21 cellular contexts compared by ENCODE assay signal in the genomic region with DNA sequence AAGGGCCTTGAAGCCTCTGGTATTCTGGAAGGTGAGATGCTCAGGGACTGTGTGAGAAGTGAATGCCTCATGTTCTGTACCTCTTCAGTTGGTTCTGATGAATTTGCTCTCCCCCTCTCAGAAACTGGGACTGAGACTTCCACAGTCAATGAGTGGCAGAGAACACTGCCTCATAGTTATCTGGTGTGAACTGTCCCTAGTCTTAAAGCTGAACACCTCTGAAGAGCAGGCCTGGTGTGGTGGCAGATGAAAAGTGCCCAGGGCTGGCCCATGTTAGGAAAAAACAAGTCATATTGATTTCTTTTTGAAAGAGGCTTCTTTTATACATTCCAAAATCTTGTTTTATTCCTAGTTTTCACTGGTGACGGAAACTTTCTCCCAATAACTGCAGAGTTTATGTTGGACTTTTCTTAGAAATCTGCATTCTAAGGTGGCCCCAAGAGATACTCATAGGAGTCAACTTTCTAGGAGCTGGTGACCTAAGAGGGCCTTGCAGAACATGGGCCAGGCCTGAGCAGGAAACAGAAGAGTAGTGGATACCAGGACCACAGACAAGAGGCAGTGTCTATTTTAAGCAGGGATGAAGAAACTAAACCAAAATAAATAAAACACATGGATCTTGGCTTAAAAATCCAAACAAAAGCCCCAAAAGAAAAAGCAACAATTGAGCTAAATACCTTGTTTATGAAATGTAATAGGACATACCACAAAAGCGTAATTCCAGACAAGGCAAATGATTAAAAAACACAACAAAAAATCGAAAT. TPM values are rescaled to one million over a fixed set of nuclear protein-coding genes. Genes with fewer than 3 reads are reported as not detected.
A peak's percentile ranks its signal among the peaks of the same experiment; 100 is the strongest.
DNase-seq lines count a peak whose midpoint lies in the region; ATAC-seq and TF ChIP-seq lines count a peak whose summit lies in the region.
"Had no signal": no experiment of that assay in that cellular context is flagged by ENCODE, and none has a peak within 500 bp of the region (broad histone marks: within the 10 kb centered on the region; RNA-seq: fewer than 3 reads in every experiment).

No MANE protein-coding gene starts in this region.

- no peak for TF ChIP-seq CTCF in CD14-positive monocyte (IDR thresholded peaks at IDR 0.05)
- no peak for TF ChIP-seq CTCF in progenitor cell of endocrine pancreas (IDR thresholded peaks at IDR 0.05; ENCODE audit: unreplicated experiment)

- H3K27ac Mint-ChIP-seq in CD14-positive monocyte, result peak overlapping the region; percentile 66 to 86 (median 75)
- peak overlapping the region in 2 of 3 donors; percentile 44 to 59 for H3K27ac Mint-ChIP-seq in IgD-negative memory B cell
- H3K27ac Mint-ChIP-seq in progenitor cell of endocrine pancreas, result peak overlapping the region; percentile 73
- H3K27ac Mint-ChIP-seq: activated naive CD4-positive, alpha-beta T cell treated with anti-CD3 and anti-CD28 coated beads, Interleukin-2, amount 10 ng/mL, durations not matched to agents 7 days and 5 days had no signal

- H3K36me3 Mint-ChIP-seq in CD14-positive monocyte, result peaks cover 22 to 33% of the 10 kb centered on the region in 2 donors
- peaks cover 12% of the 10 kb centered on the region for H3K36me3 Mint-ChIP-seq in IgD-negative memory B cell
- H3K36me3 Mint-ChIP-seq in progenitor cell of endocrine pancreas (ENCODE audit: insufficient read depth), result peaks cover 13% of the 10 kb centered on the region

- intact Hi-C loops in CD14-positive monocyte (cut with micrococcal nuclease), result no loop called here

- H3K27me3 Mint-ChIP-seq in CD14-positive monocyte (ENCODE audit: low read depth in 3 of 3) (no peaks in the 10 kb centered on the region), IgD-negative memory B cell (no peaks in the 10 kb centered on the region), progenitor cell of endocrine pancreas (no peaks in the 10 kb centered on the region)
- H3K27me3 Mint-ChIP-seq: activated naive CD4-positive, alpha-beta T cell treated with anti-CD3 and anti-CD28 coated beads, Interleukin-2, amount 10 ng/mL, durations not matched to agents 7 days and 5 days; naive thymus-derived CD4-positive, alpha-beta T cell had no signal

- peaks cover 0 to 9% (median 6%) of the 10 kb centered on the region in 7 donors for H3K9me3 Mint-ChIP-seq in CD14-positive monocyte
- H3K9me3 Mint-ChIP-seq in IgD-negative memory B cell, result peaks cover 3 to 6% (median 5%) of the 10 kb centered on the region in 3 donors
- peaks cover 4% of the 10 kb centered on the region for H3K9me3 Mint-ChIP-seq in progenitor cell of endocrine pancreas (ENCODE audit: low read depth)

- ATAC-seq in HG03097 (IDR thresholded peaks at IDR 0.05; ENCODE audit: low FRiP score, unreplicated experiment) (no peak), GM19035 (IDR thresholded peaks at IDR 0.05; ENCODE audit: unreplicated experiment) (no peak), HG02678 (IDR thresholded peaks at IDR 0.05; ENCODE audit: unreplicated experiment) (no peak)
- ATAC-seq: HepG2; naive thymus-derived CD4-positive, alpha-beta T cell had no signal

- DNase-seq in CD14-positive monocyte (ENCODE audit: low spot score) (no peak), fibroblast of gingiva (ENCODE audit: low read depth) (peak; percentile 86), progenitor cell of endocrine pancreas (ENCODE audit: low spot score, unreplicated experiment) (no peak), NCI-H510A (lab: John Stamatoyannopoulos, UW) (no peak)
- DNase-seq: activated CD4-positive, alpha-beta T cell treated with anti-CD3 and anti-CD28 coated beads, Interleukin-2, amount 50 U/mL, for 1 hour; activated naive CD4-positive, alpha-beta T cell treated with anti-CD3 and anti-CD28 coated beads, Interleukin-2, amount 10 ng/mL, durations not matched to agents 7 days and 5 days; cortex of kidney; naive thymus-derived CD4-positive, alpha-beta T cell; NCI-H187 treated with DMSO at 0.1 percent for 48 hours; NCI-H345; NK-92 treated with Interleukin-12 subunit alpha and Interleukin-12 subunit beta, amount 100 ng/mL, for 24 hours; posterior cingulate gyrus; RPMI8226; stimulated activated CD4-positive, alpha-beta T cell treated with anti-CD3 and anti-CD28 coated beads, Interleukin-12 subunit alpha, Interleukin-12 subunit beta, amount 100 ng/mL, for 4 hours; SW 1271; upper lobe of left lung had no signal

- H3K4me3 Mint-ChIP-seq in CD14-positive monocyte (no peak overlapping the region), IgD-negative memory B cell (no peak overlapping the region), progenitor cell of endocrine pancreas (ENCODE audit: low read depth) (no peak overlapping the region)
- H3K4me3 Mint-ChIP-seq: activated naive CD4-positive, alpha-beta T cell treated with anti-CD3 and anti-CD28 coated beads, Interleukin-2, amount 10 ng/mL, durations not matched to agents 7 days and 5 days; naive thymus-derived CD4-positive, alpha-beta T cell had no signal

- H3K4me1 Mint-ChIP-seq in CD14-positive monocyte, result peaks cover 82% of the 10 kb centered on the region
- H3K4me1 Mint-ChIP-seq in IgD-negative memory B cell, result peaks cover 19 to 43% (median 21%) of the 10 kb centered on the region in 3 donors
- peaks cover 18% of the 10 kb centered on the region for H3K4me1 Mint-ChIP-seq in progenitor cell of endocrine pancreas (ENCODE audit: low read depth)

RNA-seq across cellular contexts. Expression of gene DUSP10, which starts 19.5 kb away (rescaled TPM):
- polyA plus RNA-seq in CD14-positive monocyte, result 10 to 100 TPM; 10.4 to 12.7 TPM
- 8.6 TPM for polyA plus RNA-seq in IgD-negative memory B cell
- total RNA-seq in progenitor cell of endocrine pancreas, result 9.3 and 10.2 TPM in 2 replicates
